14 cellular contexts compared by ENCODE assay signal in genomic region chr17:6823011-6823442, GRCh38. TPM values are rescaled to one million over a fixed set of nuclear protein-coding genes. Genes with fewer than 3 reads are reported as not detected.
DNase-seq lines count a peak whose midpoint lies in the region; ATAC-seq and TF ChIP-seq lines count a peak whose summit lies in the region.
"Had no signal": no experiment of that assay in that cellular context is flagged by ENCODE, and none has a peak within 500 bp of the region (broad histone marks: within the 10 kb centered on the region; RNA-seq: fewer than 3 reads in every experiment).

No MANE protein-coding gene starts in this region.

- H4K91ac ChIP-seq in trophoblast cell (ENCODE audit: low read depth, low read length) = no peak overlapping the region

- H4K12ac ChIP-seq in trophoblast cell (ENCODE audit: low read depth, low read length) = no peak overlapping the region

- no peak for TF ChIP-seq CTCF in fibroblast of lung (conservative IDR thresholded peaks at IDR 0.05 in 1 of 2, IDR thresholded peaks at IDR 0.05 in 1 of 2; ENCODE audit: low read depth in 1 of 2, low read length in 2 of 2)

- H4K20me1 ChIP-seq in fibroblast of lung (ENCODE audit: control insufficient read depth, extremely low read depth, insufficient read depth, low read length) = no peaks in the 10 kb centered on the region

- H2BK5ac ChIP-seq in trophoblast cell (ENCODE audit: low read depth, low read length, poor library complexity) = peak overlapping the region; percentile 45

- H3K27me3 ChIP-seq in fibroblast of lung (ENCODE audit: control insufficient read depth, insufficient read depth, low read length) (no peaks in the 10 kb centered on the region), trophoblast cell (ENCODE audit: insufficient read depth, low read length) (no peaks in the 10 kb centered on the region)

- H3K4me2 ChIP-seq in fibroblast of lung (ENCODE audit: extremely low read depth, insufficient read depth, low read length) (no peak overlapping the region), trophoblast cell (ENCODE audit: low read length) (peak overlapping the region; percentile 33)

- H3K79me2 ChIP-seq in fibroblast of lung (ENCODE audit: control insufficient read depth, insufficient read depth, low read length) (no peaks in the 10 kb centered on the region), trophoblast cell (ENCODE audit: control insufficient read depth, insufficient read depth, low read length, poor library complexity) (no peaks in the 10 kb centered on the region)

- H3K4me3 ChIP-seq in fibroblast of lung (replicated peaks in 1 of 4; ENCODE audit: control extremely low read depth in 1 of 4, insufficient read depth in 1 of 4, low read depth in 3 of 4, low read length in 4 of 4) (no peak overlapping the region), trophoblast cell (ENCODE audit: low read depth, low read length) (no peak overlapping the region)

- H3K9me3 ChIP-seq in fibroblast of lung (ENCODE audit: control insufficient read depth, insufficient read depth, low read depth, low read length) = no peaks in the 10 kb centered on the region
- peaks cover 2% of the 10 kb centered on the region for H3K9me3 ChIP-seq in trophoblast cell (ENCODE audit: insufficient read depth, low read depth, low read length)

- H3K4me1 ChIP-seq in fibroblast of lung (ENCODE audit: control insufficient read depth, extremely low read depth, insufficient read depth, low read length) (no peaks in the 10 kb centered on the region), trophoblast cell (ENCODE audit: control insufficient read depth in 1 of 2, insufficient read depth in 2 of 2, low read length in 2 of 2) (peaks cover 6 to 11% of the 10 kb centered on the region in 2 experiments)

- H3K4ac ChIP-seq in trophoblast cell (ENCODE audit: low read depth, low read length) = no peak overlapping the region

- no peak overlapping the region for H2AK5ac ChIP-seq in trophoblast cell (ENCODE audit: low read length)

- H3K18ac ChIP-seq in trophoblast cell (ENCODE audit: low read length) = no peak overlapping the region

- no peak overlapping the region for H3K9ac ChIP-seq in fibroblast of lung (ENCODE audit: insufficient read depth, low read length)
- no peak overlapping the region for H3K9ac ChIP-seq in trophoblast cell (ENCODE audit: low read length)

- DNase-seq in ELR (ENCODE audit: low read depth) (peak; percentile 55), RPMI7951 (ENCODE audit: low read depth) (peak; percentile 1), fibroblast of lung (ENCODE audit: low read depth in 2 of 2) (peak; percentile 12 to 75), trophoblast cell (peak in 1 of 2 donors; percentile 38), NCI-H2196 (lab: John Stamatoyannopoulos, UW; ENCODE audit: unreplicated experiment) (no peak), NCI-H446 (lab: John Stamatoyannopoulos, UW) (no peak)
- no peak for DNase-seq in stimulated activated naive CD8-positive, alpha-beta T cell treated with anti-CD3 and anti-CD28 coated beads, Interleukin-15, Interleukin-2, amounts not matched to agents 100 U/mL and 50 U/mL, for 24 hours
- DNase-seq: activated CD8-positive, alpha-beta T cell treated with anti-CD3 and anti-CD28 coated beads for 36 hours; head of caudate nucleus; RPMI8226; T-helper 9 cell had no signal

- H3K14ac ChIP-seq in trophoblast cell (ENCODE audit: low read length) = no peak overlapping the region

- H2BK120ac ChIP-seq in trophoblast cell (ENCODE audit: insufficient read depth, low read length, poor library complexity) = no peak overlapping the region

- no peak overlapping the region for H4K8ac ChIP-seq in trophoblast cell (ENCODE audit: low read depth, low read length)

- H3K27ac ChIP-seq in fibroblast of lung (ENCODE audit: insufficient read depth, low read length) (no peak overlapping the region), trophoblast cell (ENCODE audit: low read depth, low read length) (peak overlapping the region; percentile 96)

- no peak overlapping the region for H3K23ac ChIP-seq in trophoblast cell (ENCODE audit: low read length)

- H3K79me1 ChIP-seq in trophoblast cell (ENCODE audit: low read length) = peaks cover 9% of the 10 kb centered on the region

- no peak for ATAC-seq in stimulated activated naive CD8-positive, alpha-beta T cell treated with anti-CD3 and anti-CD28 coated beads, Interleukin-15, Interleukin-2, amounts not matched to agents 100 U/mL and 50 U/mL, for 24 hours
- no peak for ATAC-seq in HG03135 (IDR thresholded peaks at IDR 0.05; ENCODE audit: unreplicated experiment)
- ATAC-seq: activated CD8-positive, alpha-beta T cell treated with anti-CD3 and anti-CD28 coated beads for 36 hours had no signal

- H2BK12ac ChIP-seq in trophoblast cell (ENCODE audit: low read length) = no peak overlapping the region

- H3K36me3 ChIP-seq in fibroblast of lung (ENCODE audit: control insufficient read depth, insufficient read depth, low read length) = no peaks in the 10 kb centered on the region
- no peaks in the 10 kb centered on the region for H3K36me3 ChIP-seq in trophoblast cell (ENCODE audit: control insufficient read depth in 1 of 2, insufficient read depth in 2 of 2, low read length in 2 of 2)

- no peak overlapping the region for H2AFZ ChIP-seq in fibroblast of lung (ENCODE audit: low read length)
- no peak overlapping the region for H2AFZ ChIP-seq in trophoblast cell (ENCODE audit: insufficient read depth, low read length, poor library complexity)

RNA-seq across cellular contexts. Expression of gene TEKT1, which starts 8.5 kb away (rescaled TPM):
- not detected in 2 replicates for total RNA-seq in RPMI7951 (2014; rRNA removed; shearing (Covaris generic))
- total RNA-seq in fibroblast of lung = not detected in 2 replicates
- not detected in 2 replicates for polyA plus RNA-seq in fibroblast of lung
- not detected in 2 replicates for polyA plus RNA-seq in fibroblast of lung (2012)
- polyA minus RNA-seq in fibroblast of lung (ENCODE audit: low replicate concordance) = not detected in 2 replicates
- 0.04 TPM in 1 of 2 replicates, not detected in the other for polyA plus RNA-seq in trophoblast cell (2013)
- total RNA-seq: activated CD8-positive, alpha-beta T cell treated with anti-CD3 and anti-CD28 coated beads for 36 hours; lung microvascular endothelial cell; NCI-H460 had no signal

RNA-seq across cellular contexts. Expression of gene FBXO39, which starts 47.0 kb away (rescaled TPM):
- total RNA-seq in RPMI7951 (2014; rRNA removed; shearing (Covaris generic)) = not detected in 2 replicates
- total RNA-seq in fibroblast of lung = 0.51 and 0.66 TPM in 2 replicates
- 0.10 and 0.25 TPM in 2 replicates for polyA plus RNA-seq in fibroblast of lung
- 0.08 TPM in 1 of 2 replicates, not detected in the other for polyA plus RNA-seq in fibroblast of lung (2012)
- 2.0 TPM in 1 of 2 replicates, not detected in the other for polyA minus RNA-seq in fibroblast of lung (ENCODE audit: low replicate concordance)
- polyA plus RNA-seq in trophoblast cell (2013) = not detected in 2 replicates
- total RNA-seq: activated CD8-positive, alpha-beta T cell treated with anti-CD3 and anti-CD28 coated beads for 36 hours; NCI-H460 had no signal

Comparison
In these comparisons a context has a peak if more than half of its experiments do, and no peak if none do; other contexts are left out.
1. DNase-seq: peak in ELR (single experiment), RPMI7951 (single experiment) and fibroblast of lung (2 of 2); none in stimulated activated naive CD8-positive, alpha-beta T cell treated with anti-CD3 and anti-CD28 coated beads, Interleukin-15, Interleukin-2, amounts not matched to agents 100 U/mL and 50 U/mL, for 24 hours (single experiment), NCI-H2196 (single experiment) and NCI-H446 (0 of 2).